In the genomic region with DNA sequence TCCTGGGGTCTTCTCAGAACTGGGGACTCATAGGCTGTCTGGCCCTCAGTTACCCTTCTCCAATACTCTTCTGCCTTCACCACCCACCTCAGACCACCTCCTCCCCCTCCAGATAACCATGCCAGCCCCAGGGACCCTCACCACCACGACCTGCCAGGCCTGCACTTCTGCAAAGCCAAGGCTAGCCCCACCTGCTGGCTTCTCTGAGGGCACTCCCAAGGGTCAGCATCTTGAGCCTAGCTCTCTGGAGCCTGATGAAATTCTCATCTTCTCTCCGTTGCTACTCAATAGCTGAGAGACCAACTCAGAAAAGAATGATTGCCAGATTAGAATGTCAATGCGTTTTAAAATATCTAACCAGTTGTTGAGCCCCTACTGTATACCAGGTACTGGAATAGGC, we compare ENCODE assay signal across 1 cellular context.
TF ChIP-seq lines count a peak whose summit lies in the region.

No MANE protein-coding gene starts in this region.

TF ChIP-seq in K562, 482 proteins besides CTCF, POLR2A, EP300 and RAD21:
- no peak for TF ChIP-seq ZNF436 (CRISPR knock-in tag; IDR thresholded peaks at IDR 0.05)
- TF ChIP-seq, protein P1, sequence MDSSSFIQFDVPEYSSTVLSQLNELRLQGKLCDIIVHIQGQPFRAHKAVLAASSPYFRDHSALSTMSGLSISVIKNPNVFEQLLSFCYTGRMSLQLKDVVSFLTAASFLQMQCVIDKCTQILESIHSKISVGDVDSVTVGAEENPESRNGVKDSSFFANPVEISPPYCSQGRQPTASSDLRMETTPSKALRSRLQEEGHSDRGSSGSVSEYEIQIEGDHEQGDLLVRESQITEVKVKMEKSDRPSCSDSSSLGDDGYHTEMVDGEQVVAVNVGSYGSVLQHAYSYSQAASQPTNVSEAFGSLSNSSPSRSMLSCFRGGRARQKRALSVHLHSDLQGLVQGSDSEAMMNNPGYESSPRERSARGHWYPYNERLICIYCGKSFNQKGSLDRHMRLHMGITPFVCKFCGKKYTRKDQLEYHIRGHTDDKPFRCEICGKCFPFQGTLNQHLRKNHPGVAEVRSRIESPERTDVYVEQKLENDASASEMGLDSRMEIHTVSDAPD (CRISPR knock-in tag; IDR thresholded peaks at IDR 0.05) = no peak
- no peak for TF ChIP-seq ARID2 (IDR thresholded peaks at IDR 0.05)
